ENCODE assay signal across 17 cellular contexts in the genomic region with DNA sequence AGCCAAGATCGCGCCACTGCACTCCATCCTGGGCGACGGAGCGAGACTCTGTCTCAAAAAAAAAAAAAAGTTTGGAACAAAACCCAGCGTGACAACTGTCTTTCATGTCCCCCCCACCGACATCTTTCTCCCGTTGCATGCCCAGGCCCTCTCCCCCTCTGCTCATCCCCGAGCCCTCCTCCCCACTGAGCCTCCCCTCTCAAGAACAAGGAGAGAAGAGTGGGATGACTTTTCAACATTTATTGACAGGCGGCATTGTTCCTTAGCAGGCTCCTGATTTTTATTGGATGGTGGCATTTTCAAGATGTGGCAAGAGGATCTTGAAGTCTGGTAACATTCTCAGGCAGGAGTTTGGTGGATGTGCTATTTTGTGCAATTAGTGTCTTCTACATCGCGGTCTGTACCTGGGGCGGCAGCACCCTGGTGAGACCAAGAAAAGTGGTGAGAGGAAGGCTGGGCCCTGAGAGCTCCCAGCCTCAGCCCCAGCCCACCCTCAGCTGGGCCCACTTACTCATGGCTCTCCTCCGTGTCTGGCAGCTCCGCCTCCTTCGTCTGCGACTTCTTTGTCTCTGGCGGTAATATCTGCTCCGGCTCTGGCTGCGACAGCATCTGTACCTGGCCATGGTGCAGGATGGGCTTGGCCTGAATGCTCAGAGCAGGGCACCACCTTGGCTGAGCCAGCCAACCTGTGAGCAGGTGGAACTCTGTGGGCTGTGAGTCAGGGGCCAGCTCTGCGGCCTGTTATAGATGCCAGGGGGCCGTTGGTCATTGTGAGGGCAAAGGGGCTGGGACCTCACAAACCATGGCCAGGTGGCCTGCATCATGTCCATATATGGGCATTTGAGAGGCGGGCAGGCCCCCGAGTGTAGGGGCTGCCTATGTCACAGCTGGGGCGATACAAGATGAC. TPM values are rescaled to one million over a fixed set of nuclear protein-coding genes. Genes with fewer than 3 reads are reported as not detected.
DNase-seq lines count a peak whose midpoint lies in the region; ATAC-seq and TF ChIP-seq lines count a peak whose summit lies in the region.
"Had no signal": no experiment of that assay in that cellular context is flagged by ENCODE, and none has a peak within 500 bp of the region (broad histone marks: within the 10 kb centered on the region; RNA-seq: fewer than 3 reads in every experiment).

A gene with protein sequence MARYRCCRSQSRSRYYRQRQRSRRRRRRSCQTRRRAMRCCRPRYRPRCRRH (minus strand): TSS at position 715 of the 907 bp plus-strand sequence. CDS start 92 bp downstream, at position 623.

- intact Hi-C loops in activated CD8-positive, alpha-beta T cell treated with anti-CD3 and anti-CD28 coated beads for 36 hours (cut with micrococcal nuclease) = no loop called here

- no peaks in the 10 kb centered on the region for H3K36me3 Mint-ChIP-seq in activated CD8-positive, alpha-beta T cell treated with anti-CD3 and anti-CD28 coated beads, Interleukin-2, amount 10 ng/mL, durations not matched to agents 7 days and 5 days (ENCODE audit: low read depth)
- H3K36me3 Mint-ChIP-seq in activated CD8-positive, alpha-beta T cell treated with anti-CD3 and anti-CD28 coated beads for 36 hours (ENCODE audit: low read depth) = no peaks in the 10 kb centered on the region
- H3K36me3 Mint-ChIP-seq in naive B cell (no peaks in the 10 kb centered on the region), type B pancreatic cell (no peaks in the 10 kb centered on the region)
- H3K36me3 Mint-ChIP-seq in activated T-helper 17 cell treated with anti-CD3 and anti-CD28 coated beads, Interleukin-2, amount 50 U/mL, for 72 hours (ENCODE audit: low read depth) = no peaks in the 10 kb centered on the region

- H3K27ac Mint-ChIP-seq in activated CD8-positive, alpha-beta T cell treated with anti-CD3 and anti-CD28 coated beads, Interleukin-2, amount 10 ng/mL, durations not matched to agents 7 days and 5 days = peak within 1 kb of the TSS; percentile 9
- H3K27ac Mint-ChIP-seq in activated CD8-positive, alpha-beta T cell treated with anti-CD3 and anti-CD28 coated beads for 36 hours = no peak within 1 kb of the TSS
- H3K27ac Mint-ChIP-seq in naive B cell (peak within 1 kb of the TSS in 4 of 6 donors; percentile 53 to 83 (median 71)), type B pancreatic cell (peak within 1 kb of the TSS; percentile 15)
- no peak within 1 kb of the TSS for H3K27ac Mint-ChIP-seq in activated T-helper 17 cell treated with anti-CD3 and anti-CD28 coated beads, Interleukin-2, amount 50 U/mL, for 72 hours

- CTCF ChIA-PET in activated CD8-positive, alpha-beta T cell treated with anti-CD3 and anti-CD28 coated beads, Interleukin-2, amount 10 ng/mL, durations not matched to agents 7 days and 5 days (lab: Charles Lee) = no interaction called here
- CTCF ChIA-PET in activated CD8-positive, alpha-beta T cell treated with anti-CD3 and anti-CD28 coated beads for 36 hours (lab: Charles Lee) = no interaction called here

- ATAC-seq in activated CD8-positive, alpha-beta T cell treated with anti-CD3 and anti-CD28 coated beads, Interleukin-2, amount 10 ng/mL, durations not matched to agents 7 days and 5 days = no peak
- no peak for ATAC-seq in activated CD8-positive, alpha-beta T cell treated with anti-CD3 and anti-CD28 coated beads for 36 hours
- no peak for ATAC-seq in naive B cell (ENCODE audit: low read depth in 2 of 2)
- no peak for ATAC-seq in activated T-helper 17 cell treated with anti-CD3 and anti-CD28 coated beads, Interleukin-2, amount 50 U/mL, for 72 hours (replicated peaks)

- POLR2A ChIA-PET in activated CD8-positive, alpha-beta T cell treated with anti-CD3 and anti-CD28 coated beads, Interleukin-2, amount 10 ng/mL, durations not matched to agents 7 days and 5 days (lab: Charles Lee) = no interaction called here
- POLR2A ChIA-PET in activated CD8-positive, alpha-beta T cell treated with anti-CD3 and anti-CD28 coated beads for 36 hours (lab: Charles Lee) = no interaction called here

- no peaks in the 10 kb centered on the region for H3K9me3 Mint-ChIP-seq in activated CD8-positive, alpha-beta T cell treated with anti-CD3 and anti-CD28 coated beads, Interleukin-2, amount 10 ng/mL, durations not matched to agents 7 days and 5 days (ENCODE audit: insufficient read depth)
- no peaks in the 10 kb centered on the region for H3K9me3 Mint-ChIP-seq in activated CD8-positive, alpha-beta T cell treated with anti-CD3 and anti-CD28 coated beads for 36 hours
- H3K9me3 Mint-ChIP-seq in naive B cell = peaks cover 0 to 3% (median 0%) of the 10 kb centered on the region in 7 donors
- no peaks in the 10 kb centered on the region for H3K9me3 Mint-ChIP-seq in type B pancreatic cell
- H3K9me3 Mint-ChIP-seq in activated T-helper 17 cell treated with anti-CD3 and anti-CD28 coated beads, Interleukin-2, amount 50 U/mL, for 72 hours = no peaks in the 10 kb centered on the region

- TF ChIP-seq CTCF in activated CD8-positive, alpha-beta T cell treated with anti-CD3 and anti-CD28 coated beads for 36 hours (IDR thresholded peaks at IDR 0.05) = no peak
- TF ChIP-seq CTCF in type B pancreatic cell (conservative IDR thresholded peaks at IDR 0.05) = no peak

- H3K27me3 Mint-ChIP-seq in activated CD8-positive, alpha-beta T cell treated with anti-CD3 and anti-CD28 coated beads, Interleukin-2, amount 10 ng/mL, durations not matched to agents 7 days and 5 days (ENCODE audit: low read depth) = peaks cover 14% of the 10 kb centered on the region
- no peaks in the 10 kb centered on the region for H3K27me3 Mint-ChIP-seq in activated CD8-positive, alpha-beta T cell treated with anti-CD3 and anti-CD28 coated beads for 36 hours
- H3K27me3 Mint-ChIP-seq in naive B cell (peaks cover 0 to 8% (median 0%) of the 10 kb centered on the region in 3 donors), type B pancreatic cell (no peaks in the 10 kb centered on the region)
- H3K27me3 Mint-ChIP-seq in activated T-helper 17 cell treated with anti-CD3 and anti-CD28 coated beads, Interleukin-2, amount 50 U/mL, for 72 hours = no peaks in the 10 kb centered on the region

- H3K4me1 Mint-ChIP-seq in activated CD8-positive, alpha-beta T cell treated with anti-CD3 and anti-CD28 coated beads, Interleukin-2, amount 10 ng/mL, durations not matched to agents 7 days and 5 days (ENCODE audit: low read depth) = peaks cover 18% of the 10 kb centered on the region
- H3K4me1 Mint-ChIP-seq in activated CD8-positive, alpha-beta T cell treated with anti-CD3 and anti-CD28 coated beads for 36 hours (ENCODE audit: low read depth) = peaks cover 9% of the 10 kb centered on the region
- H3K4me1 Mint-ChIP-seq in naive B cell = peaks cover 13 to 30% (median 26%) of the 10 kb centered on the region in 3 donors
- peaks cover 8% of the 10 kb centered on the region for H3K4me1 Mint-ChIP-seq in type B pancreatic cell (ENCODE audit: unreplicated experiment)
- H3K4me1 Mint-ChIP-seq in activated T-helper 17 cell treated with anti-CD3 and anti-CD28 coated beads, Interleukin-2, amount 50 U/mL, for 72 hours = peaks cover 10% of the 10 kb centered on the region

- DNase-seq in activated CD8-positive, alpha-beta T cell treated with anti-CD3 and anti-CD28 coated beads, Interleukin-2, amount 10 ng/mL, durations not matched to agents 7 days and 5 days = no peak
- DNase-seq in activated CD8-positive, alpha-beta T cell treated with anti-CD3 and anti-CD28 coated beads for 36 hours = no peak
- DNase-seq in cerebellum (ENCODE audit: low spot score) (peak; percentile 33), naive B cell (no peak), type B pancreatic cell (ENCODE audit: extremely low spot score, unreplicated experiment) (no peak), mesenteric fat pad (ENCODE audit: low spot score) (no peak), UCSD-AML1 (lab: John Stamatoyannopoulos, UW; ENCODE audit: unreplicated experiment) (no peak)
- DNase-seq: IMR-90, NCI-H1417 treated with DMSO at 0.1 percent for 48 hours, NCI-H2029 treated with DMSO at 0.1 percent for 48 hours, NCI-H524, Peyer's patch, SHP77 had no signal

- H3K4me3 Mint-ChIP-seq in activated CD8-positive, alpha-beta T cell treated with anti-CD3 and anti-CD28 coated beads, Interleukin-2, amount 10 ng/mL, durations not matched to agents 7 days and 5 days = no peak within 1 kb of the TSS
- H3K4me3 Mint-ChIP-seq in activated CD8-positive, alpha-beta T cell treated with anti-CD3 and anti-CD28 coated beads for 36 hours = no peak within 1 kb of the TSS
- H3K4me3 Mint-ChIP-seq in naive B cell = peak within 1 kb of the TSS in 1 of 8 donors; percentile 16
- H3K4me3 Mint-ChIP-seq in type B pancreatic cell = no peak within 1 kb of the TSS
- no peak within 1 kb of the TSS for H3K4me3 Mint-ChIP-seq in activated T-helper 17 cell treated with anti-CD3 and anti-CD28 coated beads, Interleukin-2, amount 50 U/mL, for 72 hours

RNA-seq across cellular contexts. Expression of the gene that starts here (rescaled TPM):
- total RNA-seq in activated CD8-positive, alpha-beta T cell treated with anti-CD3 and anti-CD28 coated beads, Interleukin-2, amount 10 ng/mL, durations not matched to agents 7 days and 5 days = not detected
- total RNA-seq in activated CD8-positive, alpha-beta T cell treated with anti-CD3 and anti-CD28 coated beads for 36 hours = not detected
- not detected for total RNA-seq in cerebellum
- polyA plus RNA-seq in naive B cell (ENCODE audit: low read depth in 6 of 6) = not detected
- not detected in 2 replicates for total RNA-seq in type B pancreatic cell (ENCODE audit: low replicate concordance)
- not detected for total RNA-seq in activated T-helper 17 cell treated with anti-CD3 and anti-CD28 coated beads, Interleukin-2, amount 50 U/mL, for 72 hours
- total RNA-seq in mesenteric fat pad = not detected
- total RNA-seq: A172, H4, IMR-90, LHCN-M2, Peyer's patch had no signal
- polyA plus RNA-seq: IMR-90 had no signal

Comparison
In these comparisons a context has a peak if more than half of its experiments do, and no peak if none do; other contexts are left out.
1. H3K27ac Mint-ChIP-seq: peak in activated CD8-positive, alpha-beta T cell treated with anti-CD3 and anti-CD28 coated beads, Interleukin-2, amount 10 ng/mL, durations not matched to agents 7 days and 5 days (single experiment), naive B cell (4 of 6) and type B pancreatic cell (single experiment); none in activated CD8-positive, alpha-beta T cell treated with anti-CD3 and anti-CD28 coated beads for 36 hours (single experiment) and activated T-helper 17 cell treated with anti-CD3 and anti-CD28 coated beads, Interleukin-2, amount 50 U/mL, for 72 hours (single experiment).
2. Peak in DNase-seq in cerebellum; RNA of the gene not detected or under 1 TPM.